Comparison of ENCODE assay signal across 18 cellular contexts in genomic region chr14:59308706-59309105, GRCh38.
DNase-seq lines count a peak whose midpoint lies in the region; ATAC-seq and TF ChIP-seq lines count a peak whose summit lies in the region.
"Had no signal": no experiment of that assay in that cellular context is flagged by ENCODE, and none has a peak within 500 bp of the region (broad histone marks: within the 10 kb centered on the region; RNA-seq: fewer than 3 reads in every experiment).

No MANE protein-coding gene starts in this region.

- no peak for TF ChIP-seq EP300 in esophagus muscularis mucosa (IDR thresholded peaks at IDR 0.05)

- H3K36me3 Mint-ChIP-seq in stimulated activated naive B cell treated with anti-CD40 and anti-IgM and Interleukin-4, amounts not matched to agents 10 μg/mL and 1 μg/mL and 100 μg/mL, for 72 hours: no peaks in the 10 kb centered on the region
- H3K36me3 Mint-ChIP-seq: natural killer cell, T-cell had no signal

- peaks cover 51 to 87% (median 77%) of the 10 kb centered on the region in 4 donors for H3K4me1 ChIP-seq in esophagus muscularis mucosa

- H3K4me3 ChIP-seq in esophagus muscularis mucosa: no peak overlapping the region
- H3K4me3 ChIP-seq: ovary had no signal

- intact Hi-C loops in esophagus muscularis mucosa (cut with DNase I): no loop called here

- no peaks in the 10 kb centered on the region for H3K9me3 Mint-ChIP-seq in stimulated activated naive B cell treated with anti-CD40 and anti-IgM and Interleukin-4, amounts not matched to agents 10 μg/mL and 1 μg/mL and 100 μg/mL, for 72 hours
- H3K9me3 Mint-ChIP-seq: activated T-helper 2 cell treated with anti-CD3 and anti-CD28 coated beads, Interferon-gamma antibody, Interleukin-2, Interleukin-4, amounts not matched to agents 10 μg/mL and 5 μg/mL and 100 μg/mL, durations not matched to agents 14 hours and 24 hours and 36 hours; dendritic cell treated with granulocyte-macrophage colony-stimulating factor and Interleukin-4, amounts not matched to agents 40 ng/mL and 50 ng/mL, for 4 days; natural killer cell; T-cell had no signal

- DNase-seq in EH (ENCODE audit: low read depth) (peak; percentile 43), RPMI7951 (ENCODE audit: low read depth) (peak; percentile 33), esophagus muscularis mucosa (ENCODE audit: extremely low spot score) (no peak), globus pallidus (ENCODE audit: low spot score) (no peak), COR-L47 (lab: John Stamatoyannopoulos, UW) (no peak), NOMO-1 treated with dmso at 0.1 percent for 144 hours (lab: John Stamatoyannopoulos, UW; ENCODE audit: unreplicated experiment) (no peak)
- no peak for DNase-seq in stimulated activated naive B cell treated with anti-CD40 and anti-IgM and Interleukin-4, amounts not matched to agents 10 μg/mL and 1 μg/mL and 100 μg/mL, for 72 hours
- DNase-seq: activated CD4-positive, alpha-beta T cell treated with anti-CD3 and anti-CD28 coated beads, Interleukin-2, amount 10 ng/mL, durations not matched to agents 7 days and 5 days; Caco-2; mesendoderm; natural killer cell; NCI-H1417 treated with DMSO at 0.1 percent for 48 hours; NCI-H526 treated with DMSO at 0.1 percent for 48 hours; ovary; T-cell had no signal

- WGBS in esophagus muscularis mucosa: 57% methylated on average over 1 of the region's 1 CpG

- H3K27me3 Mint-ChIP-seq in stimulated activated naive B cell treated with anti-CD40 and anti-IgM and Interleukin-4, amounts not matched to agents 10 μg/mL and 1 μg/mL and 100 μg/mL, for 72 hours: no peaks in the 10 kb centered on the region
- H3K27me3 Mint-ChIP-seq: activated CD4-positive, alpha-beta T cell treated with anti-CD3 and anti-CD28 coated beads, Interleukin-2, amount 10 ng/mL, durations not matched to agents 7 days and 5 days; dendritic cell treated with granulocyte-macrophage colony-stimulating factor and Interleukin-4, amounts not matched to agents 40 ng/mL and 50 ng/mL, for 4 days; T-cell had no signal

- no peaks in the 10 kb centered on the region for H3K27me3 ChIP-seq in esophagus muscularis mucosa
- H3K27me3 ChIP-seq: ovary had no signal

- H3K4me3 Mint-ChIP-seq in stimulated activated naive B cell treated with anti-CD40 and anti-IgM and Interleukin-4, amounts not matched to agents 10 μg/mL and 1 μg/mL and 100 μg/mL, for 72 hours: no peak overlapping the region
- H3K4me3 Mint-ChIP-seq: activated CD4-positive, alpha-beta T cell treated with anti-CD3 and anti-CD28 coated beads, Interleukin-2, amount 10 ng/mL, durations not matched to agents 7 days and 5 days; dendritic cell treated with granulocyte-macrophage colony-stimulating factor and Interleukin-4, amounts not matched to agents 40 ng/mL and 50 ng/mL, for 4 days; natural killer cell; T-cell had no signal

- H3K27ac Mint-ChIP-seq in stimulated activated naive B cell treated with anti-CD40 and anti-IgM and Interleukin-4, amounts not matched to agents 10 μg/mL and 1 μg/mL and 100 μg/mL, for 72 hours: peak overlapping the region; percentile 9
- H3K27ac Mint-ChIP-seq: activated CD4-positive, alpha-beta T cell treated with anti-CD3 and anti-CD28 coated beads, Interleukin-2, amount 10 ng/mL, durations not matched to agents 7 days and 5 days; activated T-helper 2 cell treated with anti-CD3 and anti-CD28 coated beads, Interferon-gamma antibody, Interleukin-2, Interleukin-4, amounts not matched to agents 10 μg/mL and 5 μg/mL and 100 μg/mL, durations not matched to agents 14 hours and 24 hours and 36 hours; dendritic cell treated with granulocyte-macrophage colony-stimulating factor and Interleukin-4, amounts not matched to agents 40 ng/mL and 50 ng/mL, for 4 days; natural killer cell; T-cell had no signal

- no peaks in the 10 kb centered on the region for H3K36me3 ChIP-seq in esophagus muscularis mucosa
- H3K36me3 ChIP-seq: ovary had no signal

- H3K27ac ChIP-seq in esophagus muscularis mucosa (replicated peaks in 1 of 4): peak overlapping the region; percentile 5 to 53 (median 25)
- H3K27ac ChIP-seq: ovary had no signal

- no peaks in the 10 kb centered on the region for H3K9me3 ChIP-seq in esophagus muscularis mucosa
- H3K9me3 ChIP-seq: Caco-2, ovary had no signal

- peaks cover 17 to 47% of the 10 kb centered on the region in 2 donors for H3K4me1 Mint-ChIP-seq in stimulated activated naive B cell treated with anti-CD40 and anti-IgM and Interleukin-4, amounts not matched to agents 10 μg/mL and 1 μg/mL and 100 μg/mL, for 72 hours

- no peak for TF ChIP-seq CTCF in esophagus muscularis mucosa (IDR thresholded peaks at IDR 0.05)

- no peak for ATAC-seq in stimulated activated naive B cell treated with anti-CD40 and anti-IgM and Interleukin-4, amounts not matched to agents 10 μg/mL and 1 μg/mL and 100 μg/mL, for 72 hours (replicated peaks)
- ATAC-seq: natural killer cell, sciatic nerve, T-cell had no signal

- no peak for TF ChIP-seq POLR2A in esophagus muscularis mucosa (IDR thresholded peaks at IDR 0.05; ENCODE audit: low read depth)

Comparison
In these comparisons a context has a peak if more than half of its experiments do, and no peak if none do; other contexts are left out.
1. DNase-seq: peak in EH (single experiment) and RPMI7951 (single experiment); none in esophagus muscularis mucosa (single experiment), stimulated activated naive B cell treated with anti-CD40 and anti-IgM and Interleukin-4, amounts not matched to agents 10 μg/mL and 1 μg/mL and 100 μg/mL, for 72 hours (single experiment), globus pallidus (single experiment), COR-L47 (single experiment) and NOMO-1 treated with dmso at 0.1 percent for 144 hours (single experiment).